Comparison of ENCODE assay signal across 1 cellular context in the genomic region with DNA sequence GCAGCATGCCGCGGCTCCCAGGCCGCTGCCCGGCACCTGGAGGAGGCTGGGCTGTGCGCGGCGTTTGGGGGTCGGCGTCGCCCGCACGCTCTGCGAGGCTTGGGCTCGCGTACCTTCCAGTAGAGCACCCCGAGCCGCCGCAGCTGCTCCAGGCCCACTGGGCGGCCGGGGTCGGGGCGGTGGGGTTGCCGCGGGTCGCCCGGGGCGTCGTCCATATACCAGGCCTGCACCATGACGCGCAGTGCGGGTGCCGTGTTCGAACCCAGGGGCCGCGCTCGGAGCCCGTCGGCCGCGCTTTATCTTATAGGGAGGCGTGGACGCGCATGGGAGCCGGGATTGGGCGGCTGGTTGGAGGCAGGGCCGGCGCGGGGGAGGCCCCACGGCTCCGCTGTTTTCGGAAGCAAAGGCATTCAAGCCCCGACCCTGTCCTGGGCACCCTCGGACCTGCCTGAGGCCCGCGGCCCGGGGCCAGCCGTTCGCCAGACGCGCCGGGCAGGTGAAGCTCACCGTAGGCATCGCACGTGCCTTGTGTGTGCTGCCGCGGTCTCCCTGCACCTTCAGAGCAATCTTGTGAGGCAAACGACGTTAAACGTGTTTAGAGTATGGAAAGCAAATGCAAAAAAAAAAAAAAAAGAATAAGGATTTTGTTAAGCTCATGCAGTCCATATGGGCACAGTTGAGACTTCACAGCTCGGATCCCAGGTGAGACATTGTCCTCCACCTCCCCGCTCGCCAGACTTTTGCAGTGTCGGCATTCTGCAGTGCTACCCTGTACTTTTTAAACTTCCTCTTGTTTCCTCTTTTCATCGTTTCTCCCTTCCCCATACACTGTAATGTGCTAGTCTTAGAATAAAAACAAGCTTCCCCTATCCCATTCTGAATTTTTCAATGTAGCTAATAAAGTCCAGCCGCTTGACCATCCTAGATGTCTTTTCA.
TF ChIP-seq lines count a peak whose summit lies in the region.

A gene with protein sequence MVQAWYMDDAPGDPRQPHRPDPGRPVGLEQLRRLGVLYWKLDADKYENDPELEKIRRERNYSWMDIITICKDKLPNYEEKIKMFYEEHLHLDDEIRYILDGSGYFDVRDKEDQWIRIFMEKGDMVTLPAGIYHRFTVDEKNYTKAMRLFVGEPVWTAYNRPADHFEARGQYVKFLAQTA (minus strand): TSS at position 277 of the 936 bp plus-strand sequence. CDS start 44 bp downstream, at position 233.

TF ChIP-seq in liver, 16 proteins besides CTCF, POLR2A, EP300 and RAD21 (continued from another document):
- TF ChIP-seq, protein P1, sequence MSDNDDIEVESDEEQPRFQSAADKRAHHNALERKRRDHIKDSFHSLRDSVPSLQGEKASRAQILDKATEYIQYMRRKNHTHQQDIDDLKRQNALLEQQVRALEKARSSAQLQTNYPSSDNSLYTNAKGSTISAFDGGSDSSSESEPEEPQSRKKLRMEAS (IDR thresholded peaks at IDR 0.05) = no peak
- no peak for TF ChIP-seq FOXA1 (IDR thresholded peaks at IDR 0.05)
